Comparison of ENCODE assay signal across 9 cellular contexts in the genomic region with DNA sequence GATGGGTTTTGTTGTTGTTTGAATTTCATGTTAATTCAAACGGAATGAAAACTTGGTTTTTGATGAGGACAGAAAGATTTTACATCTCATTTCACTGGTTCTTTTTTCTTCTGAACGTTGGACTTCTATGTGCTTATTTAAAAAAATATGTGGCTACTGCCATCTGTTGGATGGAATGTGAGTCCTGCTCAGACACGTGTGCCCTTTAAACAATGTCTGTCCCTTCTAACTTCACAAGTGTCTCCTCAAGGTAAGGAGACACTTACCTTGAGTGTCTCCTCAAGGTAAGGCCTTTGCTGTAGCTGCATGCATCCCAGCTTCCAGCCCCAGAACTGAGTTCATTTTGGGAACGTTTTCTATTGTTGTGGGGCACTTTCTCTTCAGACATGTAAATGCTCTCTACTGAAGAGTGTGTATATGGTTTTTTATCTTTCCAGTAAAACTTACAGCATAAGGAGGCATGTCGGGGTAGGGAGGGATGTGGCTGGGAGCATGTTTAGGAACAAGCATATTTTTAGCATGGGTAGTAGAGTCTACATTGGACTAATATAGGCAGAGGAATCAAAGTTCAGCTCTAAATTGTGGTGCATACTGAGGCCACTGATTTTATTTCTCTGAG.
DNase-seq lines count a peak whose midpoint lies in the region; ATAC-seq, FAIRE-seq and TF ChIP-seq lines count a peak whose summit lies in the region.
"Had no signal": no experiment of that assay in that cellular context is flagged by ENCODE, and none has a peak within 500 bp of the region (broad histone marks: within the 10 kb centered on the region; RNA-seq: fewer than 3 reads in every experiment).

No MANE protein-coding gene starts in this region.

- no peak overlapping the region for H3K4me3 Mint-ChIP-seq in CD4-positive, alpha-beta memory T cell
- H3K4me3 Mint-ChIP-seq in WTC11: no peak overlapping the region
- H3K4me3 Mint-ChIP-seq: immature natural killer cell had no signal

- CTCF ChIA-PET in CD4-positive, alpha-beta memory T cell (lab: Charles Lee; ENCODE audit: partially characterized antibody): interaction anchor here (0.6 to 4.0 kb wide), 6 partner anchors 8 to 1860 kb away, joined by 3 to 21 read pairs (median 6); no protein-coding TSS in a partner anchor
- CTCF ChIA-PET in WTC11 (lab: Charles Lee): interaction anchor here (0.6 to 1.1 kb wide), 3 partner anchors 40 to 190 kb away, joined by 3 to 9 read pairs (median 3); no protein-coding TSS in a partner anchor

- no peaks in the 10 kb centered on the region for H3K36me3 Mint-ChIP-seq in CD4-positive, alpha-beta memory T cell
- peaks cover 6% of the 10 kb centered on the region for H3K36me3 Mint-ChIP-seq in WTC11
- H3K36me3 Mint-ChIP-seq: immature natural killer cell had no signal

- H3K4me1 Mint-ChIP-seq in CD4-positive, alpha-beta memory T cell: no peaks in the 10 kb centered on the region
- H3K4me1 Mint-ChIP-seq in WTC11: peaks cover 38% of the 10 kb centered on the region
- H3K4me1 Mint-ChIP-seq: immature natural killer cell had no signal

- peak overlapping the region in 1 of 7 donors; percentile 33 for H3K27ac Mint-ChIP-seq in CD4-positive, alpha-beta memory T cell
- no peak overlapping the region for H3K27ac Mint-ChIP-seq in WTC11
- H3K27ac Mint-ChIP-seq: immature natural killer cell had no signal

- H3K4me1 ChIP-seq in CD4-positive, alpha-beta memory T cell (ENCODE audit: insufficient read depth, low read length): no peaks in the 10 kb centered on the region

- H3K36me3 ChIP-seq in CD4-positive, alpha-beta memory T cell (ENCODE audit: insufficient read depth, low read length): no peaks in the 10 kb centered on the region

- peak; percentile 37 for FAIRE-seq in urothelium cell line (lab: Jason Lieb, UNC)

- no peaks in the 10 kb centered on the region for H3K9me3 ChIP-seq in CD4-positive, alpha-beta memory T cell (ENCODE audit: control insufficient read depth in 1 of 2, low read length in 2 of 2)

- no peaks in the 10 kb centered on the region for H3K9me3 Mint-ChIP-seq in CD4-positive, alpha-beta memory T cell
- H3K9me3 Mint-ChIP-seq in WTC11: peaks cover 9% of the 10 kb centered on the region

- TF ChIP-seq CTCF in WTC11 (IDR thresholded peaks at IDR 0.05): peak; percentile 71

- no peak overlapping the region for H3K4me3 ChIP-seq in CD4-positive, alpha-beta memory T cell (ENCODE audit: low read length in 2 of 2)

- peak; percentile 59 for ATAC-seq in WTC11
- no peak for ATAC-seq in GM21360 (IDR thresholded peaks at IDR 0.05; ENCODE audit: unreplicated experiment)

- peak in 3 of 5 donors; percentile 14 to 23 (median 18) for DNase-seq in CD4-positive, alpha-beta memory T cell
- DNase-seq in HT-29 (ENCODE audit: low spot score) (peak; percentile 53), WTC11 (ENCODE audit: low spot score) (no peak), iPS-NIHi11 (ENCODE audit: low spot score) (peak; percentile 32), urothelium cell line (ENCODE audit: low spot score) (no peak), 8988T (no peak), middle frontal gyrus (ENCODE audit: extremely low spot score, low spot score) (no peak)

- intact Hi-C loops in CD4-positive, alpha-beta memory T cell (cut with micrococcal nuclease): loop anchor here (5.0 kb wide), 1 partner anchor 740 kb away; no protein-coding TSS in a partner anchor

- no peaks in the 10 kb centered on the region for H3K27me3 ChIP-seq in CD4-positive, alpha-beta memory T cell (ENCODE audit: insufficient read depth, low read length)

- H3K27me3 Mint-ChIP-seq in CD4-positive, alpha-beta memory T cell: peaks cover under 1 to 1% of the 10 kb centered on the region in 2 donors
- H3K27me3 Mint-ChIP-seq in WTC11 (ENCODE audit: low read depth): no peaks in the 10 kb centered on the region; the same call in 1 of the 2 replicates

- POLR2A ChIA-PET in CD4-positive, alpha-beta memory T cell (lab: Charles Lee; ENCODE audit: partially characterized antibody): no interaction called here
- POLR2A ChIA-PET in WTC11 (lab: Charles Lee): no interaction called here

- H3K27ac ChIP-seq in CD4-positive, alpha-beta memory T cell (ENCODE audit: low read depth, low read length): no peak overlapping the region

TF ChIP-seq in WTC11, 78 proteins besides CTCF, POLR2A, EP300 and RAD21:
- TF ChIP-seq TP53 (CRISPR knock-in tag; IDR thresholded peaks at IDR 0.05) (no peak), ETV6 (CRISPR knock-in tag; IDR thresholded peaks at IDR 0.05) (no peak), IRF2 (CRISPR knock-in tag; IDR thresholded peaks at IDR 0.05; ENCODE audit: borderline replicate concordance, low read depth) (no peak), TEAD4 (CRISPR knock-in tag; IDR thresholded peaks at IDR 0.05) (peak; percentile 93; the same call in 1 of the 2 replicates), ZNF317 (CRISPR knock-in tag; IDR thresholded peaks at IDR 0.05; ENCODE audit: borderline replicate concordance, low read depth) (no peak), TEAD1 (CRISPR knock-in tag; IDR thresholded peaks at IDR 0.05) (peak; percentile 97; the same call in 1 of the 2 replicates), NR2C2 (CRISPR knock-in tag; IDR thresholded peaks at IDR 0.05) (no peak), ZBTB21 (CRISPR knock-in tag; IDR thresholded peaks at IDR 0.05; ENCODE audit: borderline replicate concordance) (no peak)
- TF ChIP-seq, protein P1, sequence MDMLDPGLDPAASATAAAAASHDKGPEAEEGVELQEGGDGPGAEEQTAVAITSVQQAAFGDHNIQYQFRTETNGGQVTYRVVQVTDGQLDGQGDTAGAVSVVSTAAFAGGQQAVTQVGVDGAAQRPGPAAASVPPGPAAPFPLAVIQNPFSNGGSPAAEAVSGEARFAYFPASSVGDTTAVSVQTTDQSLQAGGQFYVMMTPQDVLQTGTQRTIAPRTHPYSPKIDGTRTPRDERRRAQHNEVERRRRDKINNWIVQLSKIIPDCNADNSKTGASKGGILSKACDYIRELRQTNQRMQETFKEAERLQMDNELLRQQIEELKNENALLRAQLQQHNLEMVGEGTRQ (CRISPR knock-in tag; IDR thresholded peaks at IDR 0.05): peak; percentile 43; the same call in 1 of the 2 replicates
- TF ChIP-seq, protein P2, sequence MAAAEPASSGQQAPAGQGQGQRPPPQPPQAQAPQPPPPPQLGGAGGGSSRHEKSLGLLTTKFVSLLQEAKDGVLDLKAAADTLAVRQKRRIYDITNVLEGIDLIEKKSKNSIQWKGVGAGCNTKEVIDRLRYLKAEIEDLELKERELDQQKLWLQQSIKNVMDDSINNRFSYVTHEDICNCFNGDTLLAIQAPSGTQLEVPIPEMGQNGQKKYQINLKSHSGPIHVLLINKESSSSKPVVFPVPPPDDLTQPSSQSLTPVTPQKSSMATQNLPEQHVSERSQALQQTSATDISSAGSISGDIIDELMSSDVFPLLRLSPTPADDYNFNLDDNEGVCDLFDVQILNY (CRISPR knock-in tag; IDR thresholded peaks at IDR 0.05): no peak
- TF ChIP-seq, protein P3, sequence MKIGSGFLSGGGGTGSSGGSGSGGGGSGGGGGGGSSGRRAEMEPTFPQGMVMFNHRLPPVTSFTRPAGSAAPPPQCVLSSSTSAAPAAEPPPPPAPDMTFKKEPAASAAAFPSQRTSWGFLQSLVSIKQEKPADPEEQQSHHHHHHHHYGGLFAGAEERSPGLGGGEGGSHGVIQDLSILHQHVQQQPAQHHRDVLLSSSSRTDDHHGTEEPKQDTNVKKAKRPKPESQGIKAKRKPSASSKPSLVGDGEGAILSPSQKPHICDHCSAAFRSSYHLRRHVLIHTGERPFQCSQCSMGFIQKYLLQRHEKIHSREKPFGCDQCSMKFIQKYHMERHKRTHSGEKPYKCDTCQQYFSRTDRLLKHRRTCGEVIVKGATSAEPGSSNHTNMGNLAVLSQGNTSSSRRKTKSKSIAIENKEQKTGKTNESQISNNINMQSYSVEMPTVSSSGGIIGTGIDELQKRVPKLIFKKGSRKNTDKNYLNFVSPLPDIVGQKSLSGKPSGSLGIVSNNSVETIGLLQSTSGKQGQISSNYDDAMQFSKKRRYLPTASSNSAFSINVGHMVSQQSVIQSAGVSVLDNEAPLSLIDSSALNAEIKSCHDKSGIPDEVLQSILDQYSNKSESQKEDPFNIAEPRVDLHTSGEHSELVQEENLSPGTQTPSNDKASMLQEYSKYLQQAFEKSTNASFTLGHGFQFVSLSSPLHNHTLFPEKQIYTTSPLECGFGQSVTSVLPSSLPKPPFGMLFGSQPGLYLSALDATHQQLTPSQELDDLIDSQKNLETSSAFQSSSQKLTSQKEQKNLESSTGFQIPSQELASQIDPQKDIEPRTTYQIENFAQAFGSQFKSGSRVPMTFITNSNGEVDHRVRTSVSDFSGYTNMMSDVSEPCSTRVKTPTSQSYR (CRISPR knock-in tag; IDR thresholded peaks at IDR 0.05): no peak
- TF ChIP-seq, protein P4, sequence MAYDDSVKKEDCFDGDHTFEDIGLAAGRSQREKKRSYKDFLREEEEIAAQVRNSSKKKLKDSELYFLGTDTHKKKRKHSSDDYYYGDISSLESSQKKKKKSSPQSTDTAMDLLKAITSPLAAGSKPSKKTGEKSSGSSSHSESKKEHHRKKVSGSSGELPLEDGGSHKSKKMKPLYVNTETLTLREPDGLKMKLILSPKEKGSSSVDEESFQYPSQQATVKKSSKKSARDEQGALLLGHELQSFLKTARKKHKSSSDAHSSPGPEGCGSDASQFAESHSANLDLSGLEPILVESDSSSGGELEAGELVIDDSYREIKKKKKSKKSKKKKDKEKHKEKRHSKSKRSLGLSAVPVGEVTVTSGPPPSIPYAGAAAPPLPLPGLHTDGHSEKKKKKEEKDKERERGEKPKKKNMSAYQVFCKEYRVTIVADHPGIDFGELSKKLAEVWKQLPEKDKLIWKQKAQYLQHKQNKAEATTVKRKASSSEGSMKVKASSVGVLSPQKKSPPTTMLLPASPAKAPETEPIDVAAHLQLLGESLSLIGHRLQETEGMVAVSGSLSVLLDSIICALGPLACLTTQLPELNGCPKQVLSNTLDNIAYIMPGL (CRISPR knock-in tag; IDR thresholded peaks at IDR 0.05): no peak

Comparison
In these comparisons a context has a peak if more than half of its experiments do, and no peak if none do; other contexts are left out.
1. DNase-seq: peak in CD4-positive, alpha-beta memory T cell (3 of 5), HT-29 (single experiment) and iPS-NIHi11 (single experiment); none in WTC11 (single experiment), urothelium cell line (single experiment), 8988T (single experiment) and middle frontal gyrus (single experiment).